1 cellular context compared by ENCODE assay signal in the genomic region with DNA sequence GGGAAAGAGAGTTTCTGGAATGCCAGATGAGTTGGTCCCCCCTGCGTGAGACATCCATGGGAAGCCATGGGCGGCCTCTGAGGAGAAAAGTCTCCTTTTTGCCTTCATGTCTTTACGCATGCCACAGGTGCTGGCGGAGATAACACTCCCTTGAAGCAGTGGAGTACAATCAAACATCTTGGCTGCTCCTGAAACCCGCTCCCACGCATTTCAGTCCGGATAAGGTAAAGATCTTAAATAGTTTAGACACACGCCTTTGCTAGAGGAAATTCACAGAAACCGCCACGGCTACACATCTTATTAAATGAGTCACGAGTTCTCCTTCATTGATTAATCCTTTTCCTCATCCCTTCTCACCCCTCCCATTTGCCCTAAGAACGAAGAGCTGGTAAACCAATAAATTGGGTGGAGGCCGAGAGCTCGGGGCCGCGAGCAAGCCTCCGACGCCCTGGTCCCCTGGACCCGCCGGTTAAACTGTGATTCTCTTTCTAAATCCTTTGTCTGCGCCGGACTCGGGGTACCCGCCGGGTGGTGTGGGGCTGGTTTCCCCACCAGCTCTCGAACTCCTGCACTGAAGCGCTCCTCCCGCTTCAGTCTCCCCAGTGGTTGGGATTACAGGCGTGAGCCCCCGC.
TF ChIP-seq lines count a peak whose summit lies in the region.

No MANE protein-coding gene starts in this region.

TF ChIP-seq in SK-N-SH, 30 proteins besides CTCF, POLR2A, EP300 and RAD21 (continued from another document):
- TF ChIP-seq, protein P1, sequence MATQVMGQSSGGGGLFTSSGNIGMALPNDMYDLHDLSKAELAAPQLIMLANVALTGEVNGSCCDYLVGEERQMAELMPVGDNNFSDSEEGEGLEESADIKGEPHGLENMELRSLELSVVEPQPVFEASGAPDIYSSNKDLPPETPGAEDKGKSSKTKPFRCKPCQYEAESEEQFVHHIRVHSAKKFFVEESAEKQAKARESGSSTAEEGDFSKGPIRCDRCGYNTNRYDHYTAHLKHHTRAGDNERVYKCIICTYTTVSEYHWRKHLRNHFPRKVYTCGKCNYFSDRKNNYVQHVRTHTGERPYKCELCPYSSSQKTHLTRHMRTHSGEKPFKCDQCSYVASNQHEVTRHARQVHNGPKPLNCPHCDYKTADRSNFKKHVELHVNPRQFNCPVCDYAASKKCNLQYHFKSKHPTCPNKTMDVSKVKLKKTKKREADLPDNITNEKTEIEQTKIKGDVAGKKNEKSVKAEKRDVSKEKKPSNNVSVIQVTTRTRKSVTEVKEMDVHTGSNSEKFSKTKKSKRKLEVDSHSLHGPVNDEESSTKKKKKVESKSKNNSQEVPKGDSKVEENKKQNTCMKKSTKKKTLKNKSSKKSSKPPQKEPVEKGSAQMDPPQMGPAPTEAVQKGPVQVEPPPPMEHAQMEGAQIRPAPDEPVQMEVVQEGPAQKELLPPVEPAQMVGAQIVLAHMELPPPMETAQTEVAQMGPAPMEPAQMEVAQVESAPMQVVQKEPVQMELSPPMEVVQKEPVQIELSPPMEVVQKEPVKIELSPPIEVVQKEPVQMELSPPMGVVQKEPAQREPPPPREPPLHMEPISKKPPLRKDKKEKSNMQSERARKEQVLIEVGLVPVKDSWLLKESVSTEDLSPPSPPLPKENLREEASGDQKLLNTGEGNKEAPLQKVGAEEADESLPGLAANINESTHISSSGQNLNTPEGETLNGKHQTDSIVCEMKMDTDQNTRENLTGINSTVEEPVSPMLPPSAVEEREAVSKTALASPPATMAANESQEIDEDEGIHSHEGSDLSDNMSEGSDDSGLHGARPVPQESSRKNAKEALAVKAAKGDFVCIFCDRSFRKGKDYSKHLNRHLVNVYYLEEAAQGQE (IDR thresholded peaks at IDR 0.05; ENCODE audit: low read depth, low read length) = no peak
- no peak for TF ChIP-seq YY1 (IDR thresholded peaks at IDR 0.05; ENCODE audit: low read depth)
